ENCODE assay signal across 9 cellular contexts in genomic region chr16:1983053-1983543, GRCh38. TPM values are rescaled to one million over a fixed set of nuclear protein-coding genes. Genes with fewer than 3 reads are reported as not detected.
DNase-seq lines count a peak whose midpoint lies in the region; ATAC-seq, FAIRE-seq and TF ChIP-seq lines count a peak whose summit lies in the region.
"Had no signal": no experiment of that assay in that cellular context is flagged by ENCODE, and none has a peak within 500 bp of the region (broad histone marks: within the 10 kb centered on the region; RNA-seq: fewer than 3 reads in every experiment).

No MANE protein-coding gene starts in this region.

- H3K36me3 ChIP-seq in cardiac muscle cell (no peaks in the 10 kb centered on the region), K562 (ENCODE audit: control insufficient read depth, insufficient read depth, low read length) (peaks cover 36% of the 10 kb centered on the region; the same call in 2 of the 3 replicates), mesodermal cell (ENCODE audit: control insufficient read depth, insufficient read depth, low read length) (peaks cover 31% of the 10 kb centered on the region), urinary bladder (ENCODE audit: insufficient read depth) (peaks cover 5% of the 10 kb centered on the region)

- BruUV-seq in K562 (replicated peaks; lab: Mats Ljungman, UMichigan): no TSS peak

- peak overlapping the region; percentile 80 for H3K4me3 ChIP-seq in cardiac muscle cell
- H3K4me3 ChIP-seq in K562: peak overlapping the region; percentile 70
- H3K4me3 ChIP-seq in mesodermal cell (ENCODE audit: extremely low read depth, insufficient read depth, low read length, poor library complexity, severe bottlenecking): peak overlapping the region; percentile 84
- peak overlapping the region; percentile 76 for H3K4me3 ChIP-seq in urinary bladder (ENCODE audit: low read depth, low read length)

- H4K20me1 ChIP-seq in K562 (replicated peaks; ENCODE audit: control insufficient read depth, insufficient read depth, low read length): no peaks in the 10 kb centered on the region

- H3K4me1 ChIP-seq in cardiac muscle cell (ENCODE audit: low read depth): peaks cover 4% of the 10 kb centered on the region
- peaks cover 6 to 77% of the 10 kb centered on the region in 2 experiments; a peak in 4 of 5 replicates for H3K4me1 ChIP-seq in K562 (replicated peaks in 1 of 2; ENCODE audit: control insufficient read depth in 2 of 2, insufficient read depth in 2 of 2, low read length in 2 of 2)
- peaks cover 15% of the 10 kb centered on the region for H3K4me1 ChIP-seq in mesodermal cell (ENCODE audit: control insufficient read depth, insufficient read depth, low read length, poor library complexity, severe bottlenecking)
- no peaks in the 10 kb centered on the region for H3K4me1 ChIP-seq in urinary bladder (ENCODE audit: insufficient read depth)

- TF ChIP-seq CTCF in cardiac muscle cell (IDR thresholded peaks at IDR 0.05; ENCODE audit: low read depth, low read length): no peak
- TF ChIP-seq CTCF in K562 (IDR thresholded peaks at IDR 0.05 in 2 of 3, conservative IDR thresholded peaks at IDR 0.05 in 1 of 3; ENCODE audit: insufficient read depth in 2 of 3, low read depth in 1 of 3, low read length in 3 of 3): 0 out of 6 replicates have a peak, but pooled peaks of 1 of the 3 experiments have one; percentile 38

- 13% methylated on average over 18 of the region's 18 CpGs for WGBS in K562 (ENCODE audit: insufficient coverage, low coverage, missing lambda C conversion rate)
- WGBS in mesodermal cell (ENCODE audit: insufficient coverage in 2 of 2), 2 experiments: 28 to 31% methylated on average over 18 of the region's 18 CpGs
- 21% methylated on average over 18 of the region's 18 CpGs for WGBS in urinary bladder

- 0 out of 2 replicates have a peak, but pooled peaks have one; percentile 43 for TF ChIP-seq POLR2A in K562 (conservative IDR thresholded peaks at IDR 0.05)

- no peak for DNase-seq in cardiac muscle cell (ENCODE audit: low read depth in 1 of 2, low spot score in 1 of 2)
- no peak for DNase-seq in Right ventricle myocardium inferior (ENCODE audit: missing footprints)
- no peak for DNase-seq in K562 (ENCODE audit: extremely low read depth in 1 of 4, low spot score in 3 of 4)
- DNase-seq in COLO668 (lab: John Stamatoyannopoulos, UW; ENCODE audit: unreplicated experiment): no peak
- DNase-seq in pons (ENCODE audit: low spot score): no peak

- intact Hi-C loops in Right ventricle myocardium inferior (cut with DNase I) (no loop called here), K562 (cut with micrococcal nuclease) (no loop called here)

- ATAC-seq in Right ventricle myocardium inferior (no peak), K562 (no peak), GM18517 (IDR thresholded peaks at IDR 0.05; ENCODE audit: unreplicated experiment) (no peak)

- H3K27ac ChIP-seq in cardiac muscle cell (peak overlapping the region; percentile 91), K562 (ENCODE audit: extremely low read depth, low read depth, low read length) (no peak overlapping the region), mesodermal cell (ENCODE audit: low read depth, low read length, severe bottlenecking) (peak overlapping the region; percentile 96), urinary bladder (ENCODE audit: low read depth) (peak overlapping the region; percentile 59)

- CTCF ChIA-PET in K562 (lab: Yijun Ruan, JAX; ENCODE audit: low intra/inter-chr PET ratio): no interaction called here

- POLR2A ChIA-PET in K562 (lab: Yijun Ruan, JAX): interaction anchor here (0.8 to 10.2 kb wide), 4 partner anchors 9 to 44 kb away, joined by 3 to 103 read pairs (median 10); partner anchors contain the start of genes RNF151, RPS2 and TBL3

- H3K9me1 ChIP-seq in K562 (ENCODE audit: control insufficient read depth, insufficient read depth, low read length): no peaks in the 10 kb centered on the region

- in situ Hi-C loops in K562 (cut with MboI): no loop called here

- peak overlapping the region in 1 of 2 experiments; percentile 85; a peak in 2 of 4 replicates for H3K9ac ChIP-seq in K562 (ENCODE audit: insufficient read depth in 1 of 2, low read depth in 2 of 2, low read length in 2 of 2)

- no peak for TF ChIP-seq RAD21 in K562 (CRISPR knock-in tag; conservative IDR thresholded peaks at IDR 0.05 in 1 of 2, IDR thresholded peaks at IDR 0.05 in 1 of 2)

- peak; percentile 63 for FAIRE-seq in K562 (lab: Jason Lieb, UNC)

- H3K79me2 ChIP-seq in K562 (ENCODE audit: control insufficient read depth, insufficient read depth, low read length): peaks cover 16% of the 10 kb centered on the region

- TF ChIP-seq EP300 in K562 (IDR thresholded peaks at IDR 0.05; ENCODE audit: low read length): no peak

- H3K4me2 ChIP-seq in K562 (ENCODE audit: insufficient read depth, low read length): peak overlapping the region; percentile 79

- peaks cover 52% of the 10 kb centered on the region for H3K27me3 ChIP-seq in cardiac muscle cell
- H3K27me3 ChIP-seq in K562 (ENCODE audit: control insufficient read depth in 2 of 2, insufficient read depth in 2 of 2, low read length in 2 of 2): no peaks in the 10 kb centered on the region

- H3K9me3 ChIP-seq in cardiac muscle cell (ENCODE audit: low read depth) (no peaks in the 10 kb centered on the region), K562 (replicated peaks; ENCODE audit: control insufficient read depth, insufficient read depth, low read depth, low read length) (no peaks in the 10 kb centered on the region), mesodermal cell (ENCODE audit: control insufficient read depth, low read length) (no peaks in the 10 kb centered on the region)

- peak overlapping the region; percentile 88 for H2AFZ ChIP-seq in K562 (ENCODE audit: low read depth, low read length)

RNA-seq across cellular contexts. Expression of gene GFER, which starts 0.9 kb away (rescaled TPM):
- 52.8 and 53.5 TPM in 2 replicates for total RNA-seq in cardiac muscle cell
- 43.8 and 46.9 TPM in 2 replicates for polyA plus RNA-seq in cardiac muscle cell
- 25.8 TPM for total RNA-seq in Right ventricle myocardium inferior
- total RNA-seq in K562 (2011; cell fraction: chromatin; rRNA removed; ENCODE audit: low replicate concordance): 9.2 and 25.2 TPM in 2 replicates
- total RNA-seq in K562 (2011; cell fraction: nucleolus; rRNA removed): 28.7 TPM in 2 replicates
- total RNA-seq in K562 (2011; cell fraction: nucleoplasm; rRNA removed): 18.7 and 18.8 TPM in 2 replicates
- total RNA-seq in K562 (2014; rRNA removed): 46.2 and 67.8 TPM in 2 replicates
- total RNA-seq in K562 (2014; rRNA removed; fragmentation: Illumina TruSeq; extraction: Trizol): 10.1 and 15.6 TPM in 2 replicates
- total RNA-seq in K562 (2015; rRNA removed; fragmentation: Illumina TruSeq; extraction: Trizol): 22.9 and 26.3 TPM in 2 replicates
- 53.7 and 54.7 TPM in 2 replicates for total RNA-seq in K562 (2021)
- 16.5 and 28.7 TPM in 2 replicates for polyA plus RNA-seq in K562 (2011; rRNA removed)
- polyA plus RNA-seq in K562 (2011; cell fraction: cytosol; rRNA removed): 18.4 and 31.1 TPM in 2 replicates
- 30.1 and 38.7 TPM in 2 replicates for polyA plus RNA-seq in K562 (2011; cell fraction: nucleus; rRNA removed)
- 34.0 and 53.1 TPM in 2 replicates for polyA plus RNA-seq in K562 (2012)
- polyA plus RNA-seq in K562 (2014; fragmentation: Illumina TruSeq; extraction: Trizol): 19.8 and 24.3 TPM in 2 replicates
- polyA plus RNA-seq in K562 (2014; fragmentation: Nextera tagmentation; extraction: Ambion mirVana): 1 to 10 TPM; 4.3 to 5.1 TPM
- polyA plus RNA-seq in K562 (2014; rRNA removed): 45.4 and 46.8 TPM in 2 replicates
- 3.4 and 4.4 TPM in 2 replicates for polyA minus RNA-seq in K562 (2011; rRNA and poly(A)+ RNA removed)
- 16.9 and 22.0 TPM in 2 replicates for polyA minus RNA-seq in K562 (2011; cell fraction: cytosol; rRNA and poly(A)+ RNA removed)
- polyA minus RNA-seq in K562 (2011; cell fraction: nucleus; rRNA and poly(A)+ RNA removed): 14.0 and 16.9 TPM in 2 replicates
- 31.6 TPM for polyA plus RNA-seq in mesodermal cell (2013, experiment 1 of 2)
- polyA plus RNA-seq in mesodermal cell (2013, experiment 2 of 2): 15.0 TPM
- total RNA-seq in urinary bladder: 7.7 TPM
- 27.8 TPM for polyA plus RNA-seq in urinary bladder

RNA-seq across cellular contexts. Expression of gene NOXO1, which starts 1.8 kb away (rescaled TPM):
- total RNA-seq in cardiac muscle cell (0.25 and 1.3 TPM in 2 replicates), Right ventricle myocardium inferior (0.22 TPM), K562 (2014; rRNA removed) (not detected in 2 replicates), K562 (2014; rRNA removed; fragmentation: Illumina TruSeq; extraction: Trizol) (not detected in 2 replicates), K562 (2015; rRNA removed; fragmentation: Illumina TruSeq; extraction: Trizol) (not detected in 2 replicates), K562 (2021) (not detected in 2 replicates), urinary bladder (not detected)
- polyA plus RNA-seq in cardiac muscle cell (0.80 and 1.2 TPM in 2 replicates), K562 (2011; rRNA removed) (not detected in 2 replicates), K562 (2014; fragmentation: Illumina TruSeq; extraction: Trizol) (not detected in 2 replicates), K562 (2014; fragmentation: Nextera tagmentation; extraction: Ambion mirVana) (not detected), K562 (2014; rRNA removed) (not detected in 2 replicates), urinary bladder (0.16 TPM)
- 0.67 TPM in 1 of 2 replicates, not detected in the other for total RNA-seq in K562 (2011; cell fraction: chromatin; rRNA removed; ENCODE audit: low replicate concordance)
- 0.66 TPM in 1 of 2 replicates, not detected in the other for total RNA-seq in K562 (2011; cell fraction: nucleolus; rRNA removed)
- total RNA-seq in K562 (2011; cell fraction: nucleoplasm; rRNA removed): not detected in 2 replicates
- polyA plus RNA-seq in K562 (2011; cell fraction: cytosol; rRNA removed): not detected in 2 replicates
- polyA plus RNA-seq in K562 (2011; cell fraction: nucleus; rRNA removed): 0.62 and 0.75 TPM in 2 replicates
- not detected in 2 replicates for polyA plus RNA-seq in K562 (2012)
- polyA minus RNA-seq in K562 (2011; rRNA and poly(A)+ RNA removed): not detected in 2 replicates
- polyA minus RNA-seq in K562 (2011; cell fraction: cytosol; rRNA and poly(A)+ RNA removed): not detected in 2 replicates
- 0.33 TPM in 1 of 2 replicates, not detected in the other for polyA minus RNA-seq in K562 (2011; cell fraction: nucleus; rRNA and poly(A)+ RNA removed)
- not detected for polyA plus RNA-seq in mesodermal cell (2013, experiment 1 of 2)
- polyA plus RNA-seq in mesodermal cell (2013, experiment 2 of 2): not detected

RNA-seq across cellular contexts. Expression of gene SYNGR3, which starts 6.7 kb away (rescaled TPM):
- total RNA-seq in cardiac muscle cell (27.2 and 28.5 TPM in 2 replicates), Right ventricle myocardium inferior (0.62 TPM), K562 (2014; rRNA removed) (69.2 and 110 TPM in 2 replicates), K562 (2014; rRNA removed; fragmentation: Illumina TruSeq; extraction: Trizol) (17.8 and 20.7 TPM in 2 replicates), K562 (2015; rRNA removed; fragmentation: Illumina TruSeq; extraction: Trizol) (24.4 and 28.6 TPM in 2 replicates), K562 (2021) (61.9 and 68.8 TPM in 2 replicates), urinary bladder (2.0 TPM)
- polyA plus RNA-seq in cardiac muscle cell (21.8 and 27.1 TPM in 2 replicates), K562 (2011; rRNA removed) (36.3 and 38.3 TPM in 2 replicates), K562 (2014; fragmentation: Illumina TruSeq; extraction: Trizol) (41.5 and 44.1 TPM in 2 replicates), K562 (2014; fragmentation: Nextera tagmentation; extraction: Ambion mirVana) (1 to 10 TPM; 3.7 to 4.4 TPM), K562 (2014; rRNA removed) (47.7 and 69.1 TPM in 2 replicates), urinary bladder (1.8 TPM)
- 9.9 and 36.5 TPM in 2 replicates for total RNA-seq in K562 (2011; cell fraction: chromatin; rRNA removed; ENCODE audit: low replicate concordance)
- total RNA-seq in K562 (2011; cell fraction: nucleolus; rRNA removed): 44.1 and 46.0 TPM in 2 replicates
- total RNA-seq in K562 (2011; cell fraction: nucleoplasm; rRNA removed): 27.9 and 32.7 TPM in 2 replicates
- 65.6 and 158 TPM in 2 replicates for polyA plus RNA-seq in K562 (2011; cell fraction: cytosol; rRNA removed)
- polyA plus RNA-seq in K562 (2011; cell fraction: nucleus; rRNA removed): 37.4 and 52.6 TPM in 2 replicates
- polyA plus RNA-seq in K562 (2012): 49.8 and 53.8 TPM in 2 replicates
- polyA minus RNA-seq in K562 (2011; rRNA and poly(A)+ RNA removed): 14.7 and 22.4 TPM in 2 replicates
- 42.2 and 50.7 TPM in 2 replicates for polyA minus RNA-seq in K562 (2011; cell fraction: cytosol; rRNA and poly(A)+ RNA removed)
- polyA minus RNA-seq in K562 (2011; cell fraction: nucleus; rRNA and poly(A)+ RNA removed): 16.2 and 16.4 TPM in 2 replicates
- polyA plus RNA-seq in mesodermal cell (2013, experiment 1 of 2): 2.0 TPM
- polyA plus RNA-seq in mesodermal cell (2013, experiment 2 of 2): 1.9 TPM

RNA-seq across cellular contexts. Expression of gene TBL3, which starts 11.2 kb away (rescaled TPM):
- total RNA-seq in cardiac muscle cell (72.4 and 94.7 TPM in 2 replicates), Right ventricle myocardium inferior (24.9 TPM), K562 (2014; rRNA removed) (115 and 117 TPM in 2 replicates), K562 (2014; rRNA removed; fragmentation: Illumina TruSeq; extraction: Trizol) (2.6 and 8.0 TPM in 2 replicates), K562 (2015; rRNA removed; fragmentation: Illumina TruSeq; extraction: Trizol) (24.5 and 28.3 TPM in 2 replicates), K562 (2021) (106 and 108 TPM in 2 replicates), urinary bladder (10.9 TPM)
- polyA plus RNA-seq in cardiac muscle cell (67.3 and 82.9 TPM in 2 replicates), K562 (2011; rRNA removed) (21.1 and 53.1 TPM in 2 replicates), K562 (2014; fragmentation: Illumina TruSeq; extraction: Trizol) (47.3 and 78.3 TPM in 2 replicates), K562 (2014; fragmentation: Nextera tagmentation; extraction: Ambion mirVana) (1 to 10 TPM in 1 of 2 experiments, under 1 TPM in 1; 0.97 to 7.2 TPM), K562 (2014; rRNA removed) (56.5 and 80.8 TPM in 2 replicates), urinary bladder (50.6 TPM)
- 18.2 and 103 TPM in 2 replicates for total RNA-seq in K562 (2011; cell fraction: chromatin; rRNA removed; ENCODE audit: low replicate concordance)
- total RNA-seq in K562 (2011; cell fraction: nucleolus; rRNA removed): 94.2 and 142 TPM in 2 replicates
- 30.2 and 40.8 TPM in 2 replicates for total RNA-seq in K562 (2011; cell fraction: nucleoplasm; rRNA removed)
- polyA plus RNA-seq in K562 (2011; cell fraction: cytosol; rRNA removed): 43.4 and 116 TPM in 2 replicates
- polyA plus RNA-seq in K562 (2011; cell fraction: nucleus; rRNA removed): 109 and 185 TPM in 2 replicates
- polyA plus RNA-seq in K562 (2012): 65.0 and 71.4 TPM in 2 replicates
- 24.5 and 41.6 TPM in 2 replicates for polyA minus RNA-seq in K562 (2011; rRNA and poly(A)+ RNA removed)
- 108 and 113 TPM in 2 replicates for polyA minus RNA-seq in K562 (2011; cell fraction: cytosol; rRNA and poly(A)+ RNA removed)
- 42.1 and 44.9 TPM in 2 replicates for polyA minus RNA-seq in K562 (2011; cell fraction: nucleus; rRNA and poly(A)+ RNA removed)
- 43.3 TPM for polyA plus RNA-seq in mesodermal cell (2013, experiment 1 of 2)
- 37.3 TPM for polyA plus RNA-seq in mesodermal cell (2013, experiment 2 of 2)

RNA-seq across cellular contexts. Expression of gene RNF151, which starts 16.4 kb away (rescaled TPM):
- total RNA-seq in cardiac muscle cell: 0.21 TPM in 1 of 2 replicates, not detected in the other
- polyA plus RNA-seq in cardiac muscle cell: 0.38 and 0.54 TPM in 2 replicates
- not detected for total RNA-seq in Right ventricle myocardium inferior
- 0.44 TPM in 1 of 2 replicates, not detected in the other for total RNA-seq in K562 (2011; cell fraction: chromatin; rRNA removed; ENCODE audit: low replicate concordance)
- 0.79 TPM in 1 of 2 replicates, not detected in the other for total RNA-seq in K562 (2011; cell fraction: nucleolus; rRNA removed)
- not detected in 2 replicates for total RNA-seq in K562 (2011; cell fraction: nucleoplasm; rRNA removed)
- not detected in 2 replicates for total RNA-seq in K562 (2014; rRNA removed)
- not detected in 2 replicates for total RNA-seq in K562 (2014; rRNA removed; fragmentation: Illumina TruSeq; extraction: Trizol)
- total RNA-seq in K562 (2015; rRNA removed; fragmentation: Illumina TruSeq; extraction: Trizol): not detected in 2 replicates
- total RNA-seq in K562 (2021): not detected in 2 replicates
- polyA plus RNA-seq in K562 (2011; rRNA removed): not detected in 2 replicates
- polyA plus RNA-seq in K562 (2011; cell fraction: cytosol; rRNA removed): 0.10 and 0.13 TPM in 2 replicates
- polyA plus RNA-seq in K562 (2011; cell fraction: nucleus; rRNA removed): 0.21 TPM in 1 of 2 replicates, not detected in the other
- not detected in 2 replicates for polyA plus RNA-seq in K562 (2012)
- polyA plus RNA-seq in K562 (2014; fragmentation: Illumina TruSeq; extraction: Trizol): not detected in 2 replicates
- not detected for polyA plus RNA-seq in K562 (2014; fragmentation: Nextera tagmentation; extraction: Ambion mirVana)
- not detected in 2 replicates for polyA plus RNA-seq in K562 (2014; rRNA removed)
- polyA minus RNA-seq in K562 (2011; rRNA and poly(A)+ RNA removed): not detected in 2 replicates
- polyA minus RNA-seq in K562 (2011; cell fraction: cytosol; rRNA and poly(A)+ RNA removed): not detected in 2 replicates
- polyA minus RNA-seq in K562 (2011; cell fraction: nucleus; rRNA and poly(A)+ RNA removed): not detected in 2 replicates
- not detected for polyA plus RNA-seq in mesodermal cell (2013, experiment 1 of 2)
- not detected for polyA plus RNA-seq in mesodermal cell (2013, experiment 2 of 2)
- total RNA-seq in urinary bladder: not detected
- polyA plus RNA-seq in urinary bladder: not detected
- total RNA-seq: activated CD8-positive, alpha-beta memory T cell treated with anti-CD3 and anti-CD28 coated beads for 36 hours had no signal
